1 cellular context compared by ENCODE assay signal in genomic region chr16:57471852-57472664, GRCh38.
TF ChIP-seq lines count a peak whose summit lies in the region.

No MANE protein-coding gene starts in this region.

TF ChIP-seq in HepG2, 621 proteins besides CTCF, POLR2A, EP300 and RAD21 (continued from another document and continues in another):
- TF ChIP-seq RERE (CRISPR knock-in tag; IDR thresholded peaks at IDR 0.05; ENCODE audit: low read depth) (0 out of 2 replicates have a peak, but pooled peaks have one; percentile 46), GABPA (IDR thresholded peaks at IDR 0.05; ENCODE audit: low read depth, low read length) (no peak), GABPA (CRISPR knock-in tag; IDR thresholded peaks at IDR 0.05; ENCODE audit: low read depth) (peak; percentile 56; the same call in 1 of the 2 replicates), ZFP90 (CRISPR knock-in tag; IDR thresholded peaks at IDR 0.05; ENCODE audit: borderline replicate concordance) (0 out of 2 replicates have a peak, but pooled peaks have one; percentile 46), NFKB2 (CRISPR knock-in tag; IDR thresholded peaks at IDR 0.05; ENCODE audit: borderline replicate concordance) (peak; percentile 50; the same call in 1 of the 2 replicates), PRDM10 (CRISPR knock-in tag; IDR thresholded peaks at IDR 0.05; ENCODE audit: low read depth) (peak; percentile 91), SNAPC4 (CRISPR knock-in tag; IDR thresholded peaks at IDR 0.05) (no peak), TP53 (CRISPR knock-in tag; conservative IDR thresholded peaks at IDR 0.05) (0 out of 2 replicates have a peak, but pooled peaks have one; percentile 51), E2F5 (CRISPR knock-in tag; conservative IDR thresholded peaks at IDR 0.05) (no peak), ZNF567 (CRISPR knock-in tag; IDR thresholded peaks at IDR 0.05; ENCODE audit: borderline replicate concordance) (no peak), SATB2 (CRISPR knock-in tag; IDR thresholded peaks at IDR 0.05) (no peak), ZFP36L2 (CRISPR knock-in tag; IDR thresholded peaks at IDR 0.05) (0 out of 2 replicates have a peak, but pooled peaks have one; percentile 27), XBP1 (CRISPR knock-in tag; IDR thresholded peaks at IDR 0.05) (no peak), ZNF770 (CRISPR knock-in tag; IDR thresholded peaks at IDR 0.05) (peak; percentile 37; the same call in 1 of the 2 replicates), MEF2D (CRISPR knock-in tag; IDR thresholded peaks at IDR 0.05) (peak; percentile 65; the same call in 1 of the 2 replicates), ZNF451 (CRISPR knock-in tag; IDR thresholded peaks at IDR 0.05) (0 out of 2 replicates have a peak, but pooled peaks have one; percentile 13), TARDBP (CRISPR knock-in tag; IDR thresholded peaks at IDR 0.05) (no peak; the same call in 1 of the 2 replicates), CBX1 (IDR thresholded peaks at IDR 0.05; ENCODE audit: low read depth) (peak; percentile 63), ISL2 (CRISPR knock-in tag; IDR thresholded peaks at IDR 0.05) (peak; percentile 81), ZNF879 (CRISPR knock-in tag; IDR thresholded peaks at IDR 0.05) (no peak; the same call in 1 of the 2 replicates), SOX5 (CRISPR knock-in tag; IDR thresholded peaks at IDR 0.05; ENCODE audit: borderline replicate concordance) (peak; percentile 59; the same call in 1 of the 2 replicates), ZNF337 (CRISPR knock-in tag; IDR thresholded peaks at IDR 0.05; ENCODE audit: borderline replicate concordance, low read depth) (peak; percentile 59), ZBTB21 (CRISPR knock-in tag; IDR thresholded peaks at IDR 0.05) (peak; percentile 75; the same call in 1 of the 2 replicates), PHB2 (IDR thresholded peaks at IDR 0.05; ENCODE audit: partially characterized antibody) (no peak), ZSCAN12 (CRISPR knock-in tag; IDR thresholded peaks at IDR 0.05) (no peak), TFE3 (CRISPR knock-in tag; IDR thresholded peaks at IDR 0.05) (peak; percentile 77), MZF1 (CRISPR knock-in tag; IDR thresholded peaks at IDR 0.05; ENCODE audit: borderline replicate concordance) (no peak), NFIB (CRISPR knock-in tag; IDR thresholded peaks at IDR 0.05; ENCODE audit: borderline replicate concordance) (no peak), ZNF709 (CRISPR knock-in tag; IDR thresholded peaks at IDR 0.05) (no peak)
